Comparison of ENCODE assay signal across 23 cellular contexts in genomic region chr6:129653229-129653628, GRCh38. TPM values are rescaled to one million over a fixed set of nuclear protein-coding genes. Genes with fewer than 3 reads are reported as not detected.
DNase-seq lines count a peak whose midpoint lies in the region; ATAC-seq, FAIRE-seq and TF ChIP-seq lines count a peak whose summit lies in the region.
"Had no signal": no experiment of that assay in that cellular context is flagged by ENCODE, and none has a peak within 500 bp of the region (broad histone marks: within the 10 kb centered on the region; RNA-seq: fewer than 3 reads in every experiment).

No MANE protein-coding gene starts in this region.

- no peaks in the 10 kb centered on the region for H3K27me3 ChIP-seq in HepG2 (ENCODE audit: control insufficient read depth in 1 of 2, insufficient read depth in 2 of 2, low read length in 2 of 2)
- no peaks in the 10 kb centered on the region for H3K27me3 ChIP-seq in right lobe of liver
- no peaks in the 10 kb centered on the region for H3K27me3 ChIP-seq in GM12878 (replicated peaks in 1 of 2; ENCODE audit: control insufficient read depth in 2 of 2, insufficient read depth in 2 of 2, low read length in 1 of 2)
- H3K27me3 ChIP-seq: BLaER1 treated with 17β-estradiol and CSF1 and Interleukin-3, amounts not matched to agents 10 nM and 100 nM had no signal

- H3K79me2 ChIP-seq in HepG2 (ENCODE audit: insufficient read depth, low read length) (peaks cover 91% of the 10 kb centered on the region), GM12878 (ENCODE audit: control insufficient read depth, insufficient read depth, low read length) (peaks cover 79% of the 10 kb centered on the region)

- H3K27ac ChIP-seq in HepG2 (ENCODE audit: extremely low read length, insufficient read depth, low read length): peak overlapping the region; percentile 18
- no peak overlapping the region for H3K27ac ChIP-seq in right lobe of liver
- 0 out of 2 replicates have a peak overlapping the region, but pooled peaks have one; percentile 33 for H3K27ac ChIP-seq in GM12878 (ENCODE audit: control insufficient read depth, insufficient read depth)
- H3K27ac ChIP-seq: BLaER1 treated with 17β-estradiol and CSF1 and Interleukin-3, amounts not matched to agents 10 nM and 100 nM had no signal

- no peak overlapping the region for H3K4me3 ChIP-seq in HepG2 (replicated peaks in 1 of 3; ENCODE audit: insufficient read depth in 1 of 3, low read depth in 2 of 3, low read length in 3 of 3)
- H3K4me3 ChIP-seq in right lobe of liver: no peak overlapping the region
- no peak overlapping the region for H3K4me3 ChIP-seq in GM12878
- no peak overlapping the region for H3K4me3 ChIP-seq in mucosa of descending colon
- H3K4me3 ChIP-seq: BLaER1 treated with 17β-estradiol and CSF1 and Interleukin-3, amounts not matched to agents 10 nM and 100 nM; K562 had no signal

- RAD21 ChIA-PET in GM12878 (lab: Charles Lee; ENCODE audit: unreplicated experiment): interaction anchor here (1.3 to 2.6 kb wide), 5 partner anchors 13 to 56 kb away, joined by 5 to 11 read pairs (median 7); partner anchors contain the start of gene ARHGAP18

- no peaks in the 10 kb centered on the region for H3K9me3 ChIP-seq in HepG2 (ENCODE audit: low read length)
- no peaks in the 10 kb centered on the region for H3K9me3 ChIP-seq in right lobe of liver
- no peaks in the 10 kb centered on the region; the same call in 2 of the 3 replicates for H3K9me3 ChIP-seq in GM12878 (replicated peaks; ENCODE audit: control insufficient read depth, insufficient read depth, low read length)
- H3K9me3 ChIP-seq in mucosa of descending colon: no peaks in the 10 kb centered on the region
- H3K9me3 ChIP-seq: BLaER1 treated with 17β-estradiol and CSF1 and Interleukin-3, amounts not matched to agents 10 nM and 100 nM had no signal

- H3K9ac ChIP-seq in HepG2 (ENCODE audit: insufficient read depth, low read depth, low read length): no peak overlapping the region
- no peak overlapping the region for H3K9ac ChIP-seq in GM12878 (ENCODE audit: control insufficient read depth, insufficient read depth, low read length)
- H3K9ac ChIP-seq: BLaER1 treated with 17β-estradiol and CSF1 and Interleukin-3, amounts not matched to agents 10 nM and 100 nM had no signal

- H3K36me3 ChIP-seq in HepG2 (replicated peaks in 1 of 2; ENCODE audit: control insufficient read depth in 1 of 2, insufficient read depth in 2 of 2, low read length in 2 of 2): peaks cover 5 to 12% of the 10 kb centered on the region in 2 experiments; a peak in 3 of 5 replicates
- H3K36me3 ChIP-seq in right lobe of liver: no peaks in the 10 kb centered on the region
- H3K36me3 ChIP-seq in GM12878 (ENCODE audit: control insufficient read depth in 2 of 2, insufficient read depth in 2 of 2, low read length in 1 of 2): peaks cover 0 to 3% of the 10 kb centered on the region in 2 experiments; a peak in 1 of 4 replicates
- no peaks in the 10 kb centered on the region for H3K36me3 ChIP-seq in mucosa of descending colon (ENCODE audit: low read depth)

- DNase-seq in HepG2 (ENCODE audit: low spot score): no peak
- no peak for DNase-seq in right lobe of liver
- no peak for DNase-seq in GM12878 (ENCODE audit: low read depth, low spot score)
- DNase-seq in mucosa of descending colon: no peak
- DNase-seq in cerebellum (ENCODE audit: low spot score): no peak
- DNase-seq: CD4-positive, alpha-beta T cell; NCI-H1048; NCI-H1417; NCI-H1694; NCI-H2029 treated with DMSO at 0.1 percent for 48 hours; NCI-H446 treated with DMSO at 0.1 percent for 48 hours; NCI-H526; NCI-H82; NK-92 treated with Interleukin-12 subunit alpha and Interleukin-12 subunit beta, amount 100 ng/mL, for 24 hours; SHP77 treated with DMSO at 0.1 percent for 48 hours; SW 1271 had no signal

- in situ Hi-C loops in HepG2 (cut with HindIII; ENCODE audit: extremely low pct_ligation_motif_present, low pct_unique_long_range_greater_than_20kb): no loop called here
- in situ Hi-C loops in GM12878 (cut with MboI): no loop called here

- no peak for TF ChIP-seq CTCF in HepG2 (CRISPR knock-in tag; IDR thresholded peaks at IDR 0.05)
- TF ChIP-seq CTCF in right lobe of liver (IDR thresholded peaks at IDR 0.05): no peak
- no peak for TF ChIP-seq CTCF in GM12878 (IDR thresholded peaks at IDR 0.05 in 2 of 3, conservative IDR thresholded peaks at IDR 0.05 in 1 of 3; ENCODE audit: control insufficient read depth in 2 of 3, extremely low read depth in 1 of 3, insufficient read depth in 1 of 3, low read depth in 3 of 3, low read length in 3 of 3)
- TF ChIP-seq CTCF in mucosa of descending colon (IDR thresholded peaks at IDR 0.05): no peak

- no peaks in the 10 kb centered on the region for H4K20me1 ChIP-seq in HepG2 (ENCODE audit: insufficient read depth, low read length)
- H4K20me1 ChIP-seq in GM12878 (ENCODE audit: control insufficient read depth, insufficient read depth): no peaks in the 10 kb centered on the region

- H3K4me2 ChIP-seq in HepG2 (ENCODE audit: low read depth, low read length) (no peak overlapping the region), GM12878 (ENCODE audit: control insufficient read depth, insufficient read depth) (no peak overlapping the region)

- WGBS in HepG2 (ENCODE audit: low lambda C conversion rate): 92% methylated on average over 2 of the region's 2 CpGs
- 75% methylated on average over 2 of the region's 2 CpGs for WGBS in right lobe of liver (ENCODE audit: insufficient coverage, low coverage, low lambda C conversion rate, missing lambda C conversion rate)
- WGBS in GM12878 (ENCODE audit: insufficient coverage, insufficient replicate concordance, low lambda C conversion rate, missing lambda C conversion rate): 94% methylated on average over 2 of the region's 2 CpGs

- CTCF ChIA-PET in HepG2 (lab: Yijun Ruan, JAX; ENCODE audit: low intra/inter-chr PET ratio, low total read pairs): no interaction called here
- CTCF ChIA-PET in GM12878 (lab: Yijun Ruan, JAX): interaction anchor here (0.8 to 2.9 kb wide), 6 partner anchors 18 to 77 kb away, joined by 3 to 10 read pairs (median 3); no protein-coding TSS in a partner anchor

- no peak for ATAC-seq in HepG2
- ATAC-seq in right lobe of liver: no peak
- ATAC-seq in GM12878: no peak
- peak; percentile 64 for ATAC-seq in mucosa of descending colon
- ATAC-seq in GM18861 (IDR thresholded peaks at IDR 0.05; ENCODE audit: unreplicated experiment): no peak
- no peak for ATAC-seq in GM21423 (IDR thresholded peaks at IDR 0.05; ENCODE audit: unreplicated experiment)

- FAIRE-seq in HepG2 (lab: Jason Lieb, UNC) (no peak), GM12878 (lab: Jason Lieb, UNC) (no peak)
- FAIRE-seq: G401.6, GM19239, H54, K562 had no signal

- intact Hi-C loops in HepG2 (cut with micrococcal nuclease; ENCODE audit: unreplicated experiment) (no loop called here), right lobe of liver (cut with DNase I) (no loop called here), GM12878 (cut with micrococcal nuclease; ENCODE audit: unreplicated experiment) (no loop called here), mucosa of descending colon (cut with DNase I, micrococcal nuclease) (no loop called here)

- H3K4me1 ChIP-seq in HepG2 (ENCODE audit: insufficient read depth, low read length): peaks cover 93% of the 10 kb centered on the region
- no peaks in the 10 kb centered on the region for H3K4me1 ChIP-seq in right lobe of liver
- H3K4me1 ChIP-seq in GM12878 (ENCODE audit: control insufficient read depth, insufficient read depth, low read length): peaks cover 42% of the 10 kb centered on the region
- no peaks in the 10 kb centered on the region for H3K4me1 ChIP-seq in mucosa of descending colon (ENCODE audit: low read depth)

- POLR2A ChIA-PET in HepG2 (lab: Yijun Ruan, JAX) (interaction anchor here (1.3 to 1.7 kb wide), 3 partner anchors 9 to 57 kb away, joined by 3 to 10 read pairs (median 7); partner anchors contain the start of gene ARHGAP18), GM12878 (lab: Charles Lee) (interaction anchor here (0.5 to 2.5 kb wide), 7 partner anchors 8 to 24 kb away, joined by 3 to 14 read pairs (median 4); no protein-coding TSS in a partner anchor)

- SMC1A ChIA-PET in GM12878 (lab: Charles Lee; ENCODE audit: uncharacterized antibody, unreplicated experiment): interaction anchor here (1.0 to 9.8 kb wide), 15 partner anchors 8 to 91 kb away, joined by 3 to 72 read pairs (median 5); partner anchors contain the start of gene ARHGAP18

- TF ChIP-seq EP300 in HepG2 (IDR thresholded peaks at IDR 0.05; ENCODE audit: low read depth in 2 of 2, low read length in 2 of 2) (no peak), HepG2 (CRISPR knock-in tag; IDR thresholded peaks at IDR 0.05; ENCODE audit: borderline replicate concordance) (no peak), GM12878 (IDR thresholded peaks at IDR 0.05; ENCODE audit: borderline replicate concordance in 1 of 2, control insufficient read depth in 1 of 2, low read depth in 2 of 2, low read length in 2 of 2) (no peak)

- H2AFZ ChIP-seq in HepG2 (ENCODE audit: low read length): no peak overlapping the region
- H2AFZ ChIP-seq in GM12878 (ENCODE audit: control insufficient read depth, low read depth, low read length): no peak overlapping the region

- TF ChIP-seq POLR2A in HepG2 (IDR thresholded peaks at IDR 0.05; ENCODE audit: insufficient read depth in 1 of 2, low read depth in 2 of 2, low read length in 2 of 2) (no peak), right lobe of liver (IDR thresholded peaks at IDR 0.05) (no peak), GM12878 (IDR thresholded peaks at IDR 0.05; ENCODE audit: low read depth, low read length) (no peak)

- BruUV-seq in HepG2 (replicated peaks; lab: Mats Ljungman, UMichigan): no TSS peak
- BruUV-seq in GM12878 (replicated peaks; lab: Mats Ljungman, UMichigan): no TSS peak

- TF ChIP-seq RAD21 in HepG2 (CRISPR knock-in tag; IDR thresholded peaks at IDR 0.05) (no peak), GM12878 (IDR thresholded peaks at IDR 0.05; ENCODE audit: insufficient read depth, low read depth, low read length) (no peak)

RNA-seq across cellular contexts. Expression of gene ARHGAP18, which starts 56.7 kb away (rescaled TPM):
- total RNA-seq in HepG2 (2016; rRNA removed; fragmentation: Illumina TruSeq; extraction: Trizol): 115 and 183 TPM in 2 replicates
- total RNA-seq in HepG2 (2016; cell fraction: cytosol; rRNA removed; fragmentation: Illumina TruSeq; extraction: Trizol; ENCODE audit: low read depth): 16.6 and 18.3 TPM in 2 replicates
- total RNA-seq in HepG2 (2016; cell fraction: insoluble cytoplasmic fraction; rRNA removed; fragmentation: Illumina TruSeq; extraction: Trizol): 116 and 185 TPM in 2 replicates
- total RNA-seq in HepG2 (2016; cell fraction: membrane; rRNA removed; fragmentation: Illumina TruSeq; extraction: Trizol): 53.6 and 60.8 TPM in 2 replicates
- 89.7 and 91.5 TPM in 2 replicates for total RNA-seq in HepG2 (2016; cell fraction: nucleus; rRNA removed; fragmentation: Illumina TruSeq; extraction: Trizol)
- 37.8 and 58.2 TPM in 2 replicates for polyA plus RNA-seq in HepG2 (2011; rRNA removed)
- polyA plus RNA-seq in HepG2 (2011; cell fraction: cytosol; rRNA removed): 24.3 and 29.8 TPM in 2 replicates
- polyA plus RNA-seq in HepG2 (2011; cell fraction: nucleus; rRNA removed): 13.1 and 14.2 TPM in 2 replicates
- 54.6 and 95.7 TPM in 2 replicates for polyA plus RNA-seq in HepG2 (2012)
- polyA plus RNA-seq in HepG2 (2016; cell fraction: cytosol; fragmentation: Illumina TruSeq; extraction: Trizol; ENCODE audit: low read depth): 6.1 and 6.7 TPM in 2 replicates
- 150 and 162 TPM in 2 replicates for polyA plus RNA-seq in HepG2 (2016; cell fraction: insoluble cytoplasmic fraction; fragmentation: Illumina TruSeq; extraction: Trizol; ENCODE audit: low read depth)
- 21.3 and 24.5 TPM in 2 replicates for polyA plus RNA-seq in HepG2 (2016; cell fraction: membrane; fragmentation: Illumina TruSeq; extraction: Trizol; ENCODE audit: low read depth)
- 65.9 and 66.3 TPM in 2 replicates for polyA plus RNA-seq in HepG2 (2016; cell fraction: nucleus; fragmentation: Illumina TruSeq; extraction: Trizol; ENCODE audit: insufficient read depth, low read depth)
- polyA minus RNA-seq in HepG2 (2011; rRNA and poly(A)+ RNA removed; ENCODE audit: low replicate concordance): 8.2 and 55.6 TPM in 2 replicates
- polyA minus RNA-seq in HepG2 (2011; cell fraction: cytosol; rRNA and poly(A)+ RNA removed): 60.4 and 69.2 TPM in 2 replicates
- polyA minus RNA-seq in HepG2 (2011; cell fraction: nucleus; rRNA and poly(A)+ RNA removed): 134 and 144 TPM in 2 replicates
- 1 to 10 TPM; 2.2 to 8.0 (median 2.9) TPM for total RNA-seq in right lobe of liver
- 71.9 and 73.5 TPM in 2 replicates for total RNA-seq in GM12878 (2013; cell fraction: nucleolus; rRNA removed)
- total RNA-seq in GM12878 (2014; rRNA removed): 32.4 and 39.0 TPM in 2 replicates
- total RNA-seq in GM12878 (2014; rRNA removed; fragmentation: Illumina TruSeq; extraction: Trizol): 52.1 and 52.2 TPM in 2 replicates
- total RNA-seq in GM12878 (2021): 32.3 and 35.0 TPM in 2 replicates
- 11.8 TPM for polyA plus RNA-seq in GM12878 (2011; ENCODE audit: low read depth)
- polyA plus RNA-seq in GM12878 (2011; rRNA removed): 37.7 and 62.0 TPM in 2 replicates
- 12.4 and 14.5 TPM in 2 replicates for polyA plus RNA-seq in GM12878 (2011; cell fraction: cytosol; rRNA removed)
- polyA plus RNA-seq in GM12878 (2011; cell fraction: nucleus; rRNA removed): 14.1 and 17.3 TPM in 2 replicates
- 20.8 and 37.4 TPM in 2 replicates for polyA plus RNA-seq in GM12878 (2012)
- 37.5 and 45.8 TPM in 2 replicates for polyA plus RNA-seq in GM12878 (2014; fragmentation: Illumina TruSeq; extraction: Trizol)
- polyA plus RNA-seq in GM12878 (2014; fragmentation: Nextera tagmentation; extraction: Ambion mirVana): 10 to 100 TPM; 24.9 to 28.0 TPM
- 14.8 and 18.2 TPM in 2 replicates for polyA plus RNA-seq in GM12878 (2014; rRNA removed)
- polyA plus RNA-seq in GM12878 (2016; fragmentation: Nextera tagmentation; extraction: Ambion mirVana): 10 to 100 TPM; 29.7 to 31.1 TPM
- polyA minus RNA-seq in GM12878 (2011; rRNA and poly(A)+ RNA removed): 37.0 and 39.1 TPM in 2 replicates
- polyA minus RNA-seq in GM12878 (2011; cell fraction: cytosol; rRNA and poly(A)+ RNA removed): 17.6 and 19.8 TPM in 2 replicates
- 38.1 and 42.7 TPM in 2 replicates for polyA minus RNA-seq in GM12878 (2011; cell fraction: nucleus; rRNA and poly(A)+ RNA removed)
- total RNA-seq in mucosa of descending colon: 10 to 100 TPM; 17.6 to 24.3 (median 20.1) TPM
- 5.6 TPM for total RNA-seq in cerebellum

Comparison
In these comparisons a context has a peak if more than half of its experiments do, and no peak if none do; other contexts are left out.
1. H3K27ac ChIP-seq: peak in HepG2 (single experiment) and GM12878 (single experiment); none in right lobe of liver (0 of 3).